In the genomic region with DNA sequence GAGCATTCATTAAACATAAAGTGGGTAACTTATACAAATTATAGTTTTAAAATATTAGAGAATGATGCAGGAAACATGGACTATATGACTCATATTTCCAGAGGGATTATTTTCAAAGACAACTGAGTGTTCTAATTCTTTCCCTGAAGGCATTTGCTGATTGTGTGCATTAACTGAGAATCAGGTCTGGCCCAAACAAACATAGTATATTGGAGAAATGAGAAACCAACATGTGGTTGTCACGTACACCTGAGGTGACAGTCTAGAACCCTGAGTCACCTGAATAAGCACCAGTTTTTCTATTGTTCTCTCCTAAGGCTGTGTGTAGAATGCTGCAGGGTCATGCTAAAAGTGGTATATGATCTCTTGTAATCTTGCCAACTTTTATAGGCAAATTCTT, we compare ENCODE assay signal across 26 cellular contexts.
"Had no signal": no experiment of that assay in that cellular context is flagged by ENCODE, and none has a peak within 500 bp of the region (broad histone marks: within the 10 kb centered on the region; RNA-seq: fewer than 3 reads in every experiment).

No MANE protein-coding gene starts in this region.

- FAIRE-seq: small intestine had no signal

- DNase-seq: natural killer cell; occipital lobe; ovary; posterior cingulate gyrus; psoas muscle; right cardiac atrium; right lobe of liver; sigmoid colon; small intestine; stimulated activated CD4-positive, alpha-beta T cell treated with anti-CD3 and anti-CD28 coated beads, Interleukin-15, amount 100 ng/mL, for 24 hours; stimulated activated CD4-positive, alpha-beta T cell treated with anti-CD3 and anti-CD28 coated beads, Interleukin-2, amount 100 ng/mL, for 24 hours; stimulated activated CD4-positive, alpha-beta T cell treated with anti-CD3 and anti-CD28 coated beads, Interleukin-2, amount 100 ng/mL, for 48 hours; stimulated activated CD4-positive, alpha-beta T cell treated with anti-CD3 and anti-CD28 coated beads, Interleukin-4, amount 100 ng/mL, for 24 hours; stimulated activated naive CD4-positive, alpha-beta T cell; stimulated activated naive CD8-positive, alpha-beta T cell treated with anti-CD3 and anti-CD28 coated beads, Interleukin-15, amount 100 ng/mL, for 72 hours; stimulated activated naive CD8-positive, alpha-beta T cell treated with anti-CD3 and anti-CD28 coated beads, Interleukin-15, Interleukin-2, amounts not matched to agents 100 U/mL and 50 U/mL, for 24 hours; substantia nigra; testis; tibial artery; transverse colon; upper lobe of right lung; uterus had no signal

- H3K27me3 ChIP-seq: neural progenitor cell, ovary, right lobe of liver, sigmoid colon, suprapubic skin, testis, tibial artery, transverse colon, upper lobe of right lung, uterus had no signal

- H3K9me3 ChIP-seq: ovary, psoas muscle, right lobe of liver, sigmoid colon, testis, tibial artery, transverse colon, upper lobe of right lung, uterus had no signal

- ATAC-seq: natural killer cell; psoas muscle; right cardiac atrium; right lobe of liver; stimulated activated memory B cell treated with anti-CD40 and anti-IgM and Interleukin-4, amounts not matched to agents 10 μg/mL and 1 μg/mL and 100 μg/mL, for 72 hours; stimulated activated naive CD8-positive, alpha-beta T cell treated with anti-CD3 and anti-CD28 coated beads, Interleukin-15, amount 100 ng/mL, for 72 hours; stimulated activated naive CD8-positive, alpha-beta T cell treated with anti-CD3 and anti-CD28 coated beads, Interleukin-15, Interleukin-2, amounts not matched to agents 100 U/mL and 50 U/mL, for 24 hours; upper lobe of right lung had no signal

- H3K79me2 ChIP-seq: parathyroid adenoma had no signal

- H3K9ac ChIP-seq: neural progenitor cell, parathyroid adenoma had no signal

- H3K36me3 ChIP-seq: neural progenitor cell, ovary, right lobe of liver, sigmoid colon, suprapubic skin, tibial artery, transverse colon, upper lobe of right lung, uterus had no signal

- H2AFZ ChIP-seq: neural progenitor cell, parathyroid adenoma had no signal

- H3K4me2 ChIP-seq: neural progenitor cell had no signal

- H3K27ac ChIP-seq: neural progenitor cell, ovary, parathyroid adenoma, psoas muscle, right lobe of liver, sigmoid colon, suprapubic skin, testis, tibial artery, transverse colon, upper lobe of right lung, uterus had no signal

- H3K4me1 ChIP-seq: neural progenitor cell, parathyroid adenoma, psoas muscle, right lobe of liver, sigmoid colon, suprapubic skin, testis, tibial artery, transverse colon, upper lobe of right lung, uterus had no signal

- H3K4me3 ChIP-seq: neural progenitor cell, ovary, psoas muscle, right lobe of liver, sigmoid colon, suprapubic skin, testis, tibial artery, transverse colon, upper lobe of right lung, uterus had no signal
